ENCODE assay signal across 20 cellular contexts in genomic region chr2:215431290-215431689, GRCh38. TPM values are rescaled to one million over a fixed set of nuclear protein-coding genes. Genes with fewer than 3 reads are reported as not detected.
DNase-seq lines count a peak whose midpoint lies in the region; ATAC-seq and TF ChIP-seq lines count a peak whose summit lies in the region.
"Had no signal": no experiment of that assay in that cellular context is flagged by ENCODE, and none has a peak within 500 bp of the region (broad histone marks: within the 10 kb centered on the region; RNA-seq: fewer than 3 reads in every experiment).

No MANE protein-coding gene starts in this region.

- peaks cover 99% of the 10 kb centered on the region for H3K36me3 Mint-ChIP-seq in Caco-2 (ENCODE audit: insufficient read depth, unreplicated experiment)
- H3K36me3 Mint-ChIP-seq: activated CD4-positive, alpha-beta memory T cell treated with anti-CD3 and anti-CD28 coated beads for 36 hours had no signal

- H3K4me3 ChIP-seq in Caco-2 (ENCODE audit: low read depth, low read length): no peak overlapping the region
- H3K4me3 ChIP-seq in brain microvascular endothelial cell (ENCODE audit: low read depth, low read length): peak overlapping the region; percentile 96
- H3K4me3 ChIP-seq in gastroesophageal sphincter: peak overlapping the region in 1 of 2 donors; percentile 80
- H3K4me3 ChIP-seq in skeletal muscle satellite cell (ENCODE audit: low read length): peak overlapping the region; percentile 86
- H3K4me3 ChIP-seq: BLaER1, neural progenitor cell had no signal

- peak overlapping the region; percentile 96 for H3K9ac ChIP-seq in skeletal muscle satellite cell (ENCODE audit: low read depth, low read length)
- H3K9ac ChIP-seq: BLaER1, neural progenitor cell had no signal

- intact Hi-C loops in Caco-2 (cut with micrococcal nuclease; ENCODE audit: unreplicated experiment): no loop called here

- in situ Hi-C loops in brain microvascular endothelial cell (cut with HindIII; ENCODE audit: low pct_ligation_motif_present, low sequenced_read_pairs): loop anchor here (25.0 kb wide), 1 partner anchor 481 kb away; no protein-coding TSS in a partner anchor

- peak overlapping the region; percentile 56 for H3K4me3 Mint-ChIP-seq in Caco-2 (ENCODE audit: unreplicated experiment)
- H3K4me3 Mint-ChIP-seq: activated CD4-positive, alpha-beta memory T cell treated with anti-CD3 and anti-CD28 coated beads for 36 hours; neural progenitor cell; stimulated activated naive CD8-positive, alpha-beta T cell treated with anti-CD3 and anti-CD28 coated beads, Interleukin-15, Interleukin-2, amounts not matched to agents 100 ng/mL and 50 ng/mL, for 24 hours; T-helper 2 cell treated with Interferon-gamma antibody and Interleukin-4, amounts not matched to agents 5 μg/mL and 100 μg/mL, for 36 hours; WTC11 had no signal

- H3K9me3 ChIP-seq in Caco-2 (no peaks in the 10 kb centered on the region), gastroesophageal sphincter (no peaks in the 10 kb centered on the region), skeletal muscle satellite cell (replicated peaks; ENCODE audit: low read length) (no peaks in the 10 kb centered on the region)
- H3K9me3 ChIP-seq: BLaER1, right atrium auricular region had no signal

- H3K4me1 ChIP-seq in Caco-2: peaks cover 18% of the 10 kb centered on the region
- peaks cover 0 to 67% (median 8%) of the 10 kb centered on the region in 3 donors for H3K4me1 ChIP-seq in gastroesophageal sphincter
- H3K4me1 ChIP-seq in skeletal muscle satellite cell (ENCODE audit: control insufficient read depth, insufficient read depth, low read length): peaks cover 35% of the 10 kb centered on the region

- H3K27me3 ChIP-seq in Caco-2 (replicated peaks; ENCODE audit: control insufficient read depth, insufficient read depth, low read length) (no peaks in the 10 kb centered on the region), brain microvascular endothelial cell (replicated peaks) (no peaks in the 10 kb centered on the region), gastroesophageal sphincter (no peaks in the 10 kb centered on the region), skeletal muscle satellite cell (ENCODE audit: control insufficient read depth, insufficient read depth, low read length) (no peaks in the 10 kb centered on the region)
- H3K27me3 ChIP-seq: right atrium auricular region had no signal

- DNase-seq in Caco-2: no peak
- DNase-seq in brain microvascular endothelial cell: no peak
- DNase-seq in SIG-M5 treated with dmso at 0.1 percent for 504 hours (lab: John Stamatoyannopoulos, UW; ENCODE audit: unreplicated experiment): no peak
- DNase-seq in amniotic stem cell (lab: John Stamatoyannopoulos, UW): no peak
- DNase-seq in ecto neural progenitor cell (ENCODE audit: low spot score): no peak
- DNase-seq: activated CD4-positive, alpha-beta memory T cell treated with anti-CD3 and anti-CD28 coated beads for 36 hours; activated naive CD4-positive, alpha-beta T cell treated with anti-CD3 and anti-CD28 coated beads, Interleukin-2, amount 50 U/mL, for 16 hours; Karpas-422; midbrain; NCI-H1105 treated with DMSO at 0.1 percent for 48 hours; OCI-M1 had no signal

- no peaks in the 10 kb centered on the region for H3K9me3 Mint-ChIP-seq in Caco-2 (ENCODE audit: unreplicated experiment)
- H3K9me3 Mint-ChIP-seq: activated CD4-positive, alpha-beta memory T cell treated with anti-CD3 and anti-CD28 coated beads for 36 hours; neural progenitor cell; stimulated activated naive CD8-positive, alpha-beta T cell treated with anti-CD3 and anti-CD28 coated beads, Interleukin-15, Interleukin-2, amounts not matched to agents 100 ng/mL and 50 ng/mL, for 24 hours; T-helper 2 cell treated with Interferon-gamma antibody and Interleukin-4, amounts not matched to agents 5 μg/mL and 100 μg/mL, for 36 hours; WTC11 had no signal

- POLR2A ChIA-PET in Caco-2 (lab: Charles Lee): interaction anchor here (0.6 to 1.7 kb wide), 3 partner anchors 12 to 188 kb away, joined by 4 to 7 read pairs (median 5); no protein-coding TSS in a partner anchor

- peak overlapping the region; percentile 96 for H3K27ac ChIP-seq in brain microvascular endothelial cell
- H3K27ac ChIP-seq in gastroesophageal sphincter: peak overlapping the region; percentile 94 to 95 (median 94)
- H3K27ac ChIP-seq: BLaER1, neural progenitor cell had no signal

- H3K27ac Mint-ChIP-seq in Caco-2 (ENCODE audit: unreplicated experiment): peak overlapping the region; percentile 45
- H3K27ac Mint-ChIP-seq: activated CD4-positive, alpha-beta memory T cell treated with anti-CD3 and anti-CD28 coated beads for 36 hours; stimulated activated naive CD8-positive, alpha-beta T cell treated with anti-CD3 and anti-CD28 coated beads, Interleukin-15, Interleukin-2, amounts not matched to agents 100 ng/mL and 50 ng/mL, for 24 hours; T-helper 2 cell treated with Interferon-gamma antibody and Interleukin-4, amounts not matched to agents 5 μg/mL and 100 μg/mL, for 36 hours; WTC11 had no signal

- peak overlapping the region; percentile 88 for H3K4me2 ChIP-seq in skeletal muscle satellite cell (ENCODE audit: low read length)
- H3K4me2 ChIP-seq: BLaER1, neural progenitor cell had no signal

- H3K4me1 Mint-ChIP-seq in Caco-2 (ENCODE audit: low read depth, unreplicated experiment): peaks cover 21% of the 10 kb centered on the region

- CTCF ChIA-PET in Caco-2 (lab: Charles Lee): interaction anchor here (1.0 kb wide), 1 partner anchor 23 kb away, joined by 3 read pairs; no protein-coding TSS in a partner anchor

- TF ChIP-seq EP300 in gastroesophageal sphincter (IDR thresholded peaks at IDR 0.05): no peak

- no peaks in the 10 kb centered on the region for H3K27me3 Mint-ChIP-seq in Caco-2 (ENCODE audit: insufficient read depth, unreplicated experiment)

- TF ChIP-seq CTCF in Caco-2 (IDR thresholded peaks at IDR 0.05; ENCODE audit: insufficient read depth in 1 of 2, low read depth in 1 of 2, low read length in 1 of 2, severe bottlenecking in 1 of 2, unreplicated experiment in 1 of 2): no peak
- TF ChIP-seq CTCF in brain microvascular endothelial cell (IDR thresholded peaks at IDR 0.05; ENCODE audit: low read depth, low read length, missing control alignments): no peak
- no peak for TF ChIP-seq CTCF in gastroesophageal sphincter (IDR thresholded peaks at IDR 0.05)

- TF ChIP-seq POLR2A in gastroesophageal sphincter (IDR thresholded peaks at IDR 0.05): no peak

- no TSS peak for BruUV-seq in Caco-2 (replicated peaks; lab: Mats Ljungman, UMichigan)

- H3K36me3 ChIP-seq in Caco-2 (ENCODE audit: control insufficient read depth, insufficient read depth, low read length) (peaks cover 7% of the 10 kb centered on the region), brain microvascular endothelial cell (replicated peaks) (peaks cover 95% of the 10 kb centered on the region), gastroesophageal sphincter (peaks cover 6 to 60% of the 10 kb centered on the region in 2 donors), skeletal muscle satellite cell (ENCODE audit: insufficient read depth, low read length) (peaks cover 91% of the 10 kb centered on the region)
- H3K36me3 ChIP-seq: BLaER1, neural progenitor cell had no signal

- 17 to 18% methylated on average over 2 of the region's 2 CpGs for WGBS in gastroesophageal sphincter (ENCODE audit: low coverage in 1 of 2), 2 donors

- no peak for ATAC-seq in gastroesophageal sphincter
- no peak for ATAC-seq in HG03097 (IDR thresholded peaks at IDR 0.05; ENCODE audit: low FRiP score, unreplicated experiment)
- ATAC-seq: WTC11 had no signal

RNA-seq across cellular contexts. Expression of gene FN1, which starts 4.6 kb away (rescaled TPM):
- total RNA-seq in Caco-2 (2022): 3,805 and 3,872 TPM in 2 replicates
- 1,000 to 10,000 TPM; 1,699 to 4,986 (median 1,920) TPM for total RNA-seq in gastroesophageal sphincter
- 9,411 and 9,536 TPM in 2 replicates for total RNA-seq in skeletal muscle satellite cell (2012; rRNA removed)
